14 cellular contexts compared by ENCODE assay signal in genomic region chr9:113596616-113597320, GRCh38.
A peak's percentile ranks its signal among the peaks of the same experiment; 100 is the strongest.
DNase-seq lines count a peak whose midpoint lies in the region; ATAC-seq, FAIRE-seq and TF ChIP-seq lines count a peak whose summit lies in the region.
"Had no signal": no experiment of that assay in that cellular context is flagged by ENCODE, and none has a peak within 500 bp of the region (broad histone marks: within the 10 kb centered on the region; RNA-seq: fewer than 3 reads in every experiment).

No MANE protein-coding gene starts in this region.

- H4K20me1 ChIP-seq in HepG2 (ENCODE audit: insufficient read depth, low read length) (no peaks in the 10 kb centered on the region), osteoblast (ENCODE audit: insufficient read depth, low read length) (peaks cover 48% of the 10 kb centered on the region)

- intact Hi-C loops in HepG2 (cut with micrococcal nuclease; ENCODE audit: unreplicated experiment) (no loop called here), posterior vena cava (cut with DNase I) (loop anchor here in 1 of 2 donors (10.0 kb wide), 1 partner anchor 322 kb away; the partner anchor contains the start of genes CDC26 and PRPF4)

- H3K27ac ChIP-seq in liver (ENCODE audit: low read depth in 1 of 2, low read length in 2 of 2) (peak overlapping the region; percentile 5 to 13), HepG2 (ENCODE audit: extremely low read length, insufficient read depth, low read length) (no peak overlapping the region), osteoblast (ENCODE audit: low read depth, low read length) (peak overlapping the region; percentile 89)
- H3K27ac ChIP-seq: vagina had no signal

- H3K36me3 ChIP-seq in liver (ENCODE audit: control insufficient read depth in 4 of 4, insufficient read depth in 3 of 4, low read depth in 1 of 4, low read length in 3 of 4) = peaks cover 7 to 25% (median 16%) of the 10 kb centered on the region in 4 donors
- H3K36me3 ChIP-seq in HepG2 (replicated peaks in 1 of 2; ENCODE audit: control insufficient read depth in 1 of 2, insufficient read depth in 2 of 2, low read length in 2 of 2) = peaks cover 3 to 10% of the 10 kb centered on the region in 2 experiments; a peak in 3 of 5 replicates
- H3K36me3 ChIP-seq in osteoblast (ENCODE audit: insufficient read depth, low read length) = peaks cover 27% of the 10 kb centered on the region

- no peak for TF ChIP-seq CTCF in liver (IDR thresholded peaks at IDR 0.05; ENCODE audit: low read depth, low read length, missing input control)
- TF ChIP-seq CTCF in HepG2 (CRISPR knock-in tag; IDR thresholded peaks at IDR 0.05) = no peak
- TF ChIP-seq CTCF in fibroblast of the aortic adventitia (IDR thresholded peaks at IDR 0.05; ENCODE audit: insufficient read depth, low read length) = no peak
- TF ChIP-seq CTCF in osteoblast (IDR thresholded peaks at IDR 0.05; ENCODE audit: extremely low read depth, low read depth, low read length) = no peak

- H3K9me3 ChIP-seq in liver (ENCODE audit: control insufficient read depth in 4 of 4, low read length in 3 of 4) (no peaks in the 10 kb centered on the region), HepG2 (ENCODE audit: low read length) (no peaks in the 10 kb centered on the region), osteoblast (ENCODE audit: low read depth, low read length) (no peaks in the 10 kb centered on the region)
- H3K9me3 ChIP-seq: vagina had no signal

- FAIRE-seq in HepG2 (lab: Jason Lieb, UNC) = no peak
- FAIRE-seq: RCC 7860 had no signal

- WGBS in liver = 94% methylated on average over 27 of the region's 27 CpGs
- WGBS in HepG2 (ENCODE audit: low lambda C conversion rate) = 92% methylated on average over 27 of the region's 27 CpGs

- H3K9ac ChIP-seq in liver (ENCODE audit: low read depth in 1 of 2, low read length in 2 of 2) = no peak overlapping the region
- H3K9ac ChIP-seq in HepG2 (ENCODE audit: insufficient read depth, low read depth, low read length) = no peak overlapping the region

- POLR2A ChIA-PET in HepG2 (lab: Yijun Ruan, JAX) = no interaction called here

- ATAC-seq in HepG2 = no peak

- H3K79me2 ChIP-seq in HepG2 (ENCODE audit: insufficient read depth, low read length) (peaks cover 2% of the 10 kb centered on the region), osteoblast (ENCODE audit: insufficient read depth, low read length) (peaks cover 48% of the 10 kb centered on the region)

- in situ Hi-C loops in HepG2 (cut with HindIII; ENCODE audit: extremely low pct_ligation_motif_present, low pct_unique_long_range_greater_than_20kb) = no loop called here

- H3K4me2 ChIP-seq in HepG2 (ENCODE audit: low read depth, low read length) (no peak overlapping the region), osteoblast (ENCODE audit: insufficient read depth, low read length) (peak overlapping the region; percentile 88)

- H3K27me3 ChIP-seq in liver (ENCODE audit: control insufficient read depth in 4 of 4, insufficient read depth in 4 of 4, low read length in 3 of 4) (no peaks in the 10 kb centered on the region), HepG2 (ENCODE audit: control insufficient read depth in 1 of 2, insufficient read depth in 2 of 2, low read length in 2 of 2) (no peaks in the 10 kb centered on the region), osteoblast (ENCODE audit: insufficient read depth, low read length) (no peaks in the 10 kb centered on the region)
- H3K27me3 ChIP-seq: vagina had no signal

- no TSS peak for BruUV-seq in HepG2 (replicated peaks; lab: Mats Ljungman, UMichigan)

- no peak for TF ChIP-seq RAD21 in liver (IDR thresholded peaks at IDR 0.05)
- TF ChIP-seq RAD21 in HepG2 (CRISPR knock-in tag; IDR thresholded peaks at IDR 0.05) = no peak

- CTCF ChIA-PET in HepG2 (lab: Yijun Ruan, JAX; ENCODE audit: low intra/inter-chr PET ratio, low total read pairs) = no interaction called here

- TF ChIP-seq POLR2A in HepG2 (IDR thresholded peaks at IDR 0.05; ENCODE audit: insufficient read depth in 1 of 2, low read depth in 2 of 2, low read length in 2 of 2) = no peak

- DNase-seq in HepG2 (ENCODE audit: low spot score) = no peak
- DNase-seq in fibroblast of the aortic adventitia (ENCODE audit: low read depth) = no peak
- DNase-seq in osteoblast (ENCODE audit: insufficient read length, low spot score, missing footprints) = peak; percentile 49
- no peak for DNase-seq in NCI-H1092 (lab: John Stamatoyannopoulos, UW)
- no peak for DNase-seq in posterior vena cava (ENCODE audit: low spot score)
- DNase-seq in mesenteric fat pad (ENCODE audit: low spot score) = no peak
- DNase-seq in GM19238 (ENCODE audit: insufficient read length, low spot score) = no peak
- DNase-seq: caudate nucleus; effector CD4-positive, alpha-beta T cell; NCI-H2171; SW 1271 had no signal

- TF ChIP-seq EP300 in HepG2 (IDR thresholded peaks at IDR 0.05; ENCODE audit: low read depth in 2 of 2, low read length in 2 of 2) (no peak), HepG2 (CRISPR knock-in tag; IDR thresholded peaks at IDR 0.05; ENCODE audit: borderline replicate concordance) (no peak)

- H3K4me3 ChIP-seq in liver (ENCODE audit: low read depth in 1 of 3, low read length in 3 of 3) = no peak overlapping the region
- H3K4me3 ChIP-seq in HepG2 (replicated peaks in 1 of 3; ENCODE audit: insufficient read depth in 1 of 3, low read depth in 2 of 3, low read length in 3 of 3) = no peak overlapping the region
- H3K4me3 ChIP-seq in fibroblast of the aortic adventitia (ENCODE audit: low read depth, low read length) = peak overlapping the region; percentile 31
- peak overlapping the region; percentile 94 for H3K4me3 ChIP-seq in osteoblast (ENCODE audit: insufficient read depth, low read length)

- H2AFZ ChIP-seq in HepG2 (ENCODE audit: low read length) (no peak overlapping the region), osteoblast (ENCODE audit: low read length) (no peak overlapping the region)

- H3K4me1 ChIP-seq in liver (ENCODE audit: control insufficient read depth in 4 of 4, insufficient read depth in 4 of 4, low read length in 3 of 4) (peaks cover 13 to 78% (median 63%) of the 10 kb centered on the region in 4 donors), HepG2 (ENCODE audit: insufficient read depth, low read length) (peaks cover 55% of the 10 kb centered on the region), osteoblast (ENCODE audit: insufficient read depth, low read length) (peaks cover 74% of the 10 kb centered on the region)

TF ChIP-seq in liver, 16 proteins besides CTCF, POLR2A, EP300 and RAD21:
- TF ChIP-seq TAF1 (conservative IDR thresholded peaks at IDR 0.05) (no peak), HNF4G (IDR thresholded peaks at IDR 0.05) (no peak), MAX (IDR thresholded peaks at IDR 0.05) (no peak), HNF4A (conservative IDR thresholded peaks at IDR 0.05) (no peak)

TF ChIP-seq in HepG2, 621 proteins besides CTCF, POLR2A, EP300 and RAD21:
- TF ChIP-seq E2F5 (CRISPR knock-in tag; conservative IDR thresholded peaks at IDR 0.05) (no peak), CREM (IDR thresholded peaks at IDR 0.05) (no peak), CREM (CRISPR knock-in tag; IDR thresholded peaks at IDR 0.05) (no peak), CHD2 (IDR thresholded peaks at IDR 0.05; ENCODE audit: low read depth, low read length) (no peak), ZFP82 (CRISPR knock-in tag; IDR thresholded peaks at IDR 0.05; ENCODE audit: borderline replicate concordance) (no peak), IKZF1 (IDR thresholded peaks at IDR 0.05) (no peak)

Comparison
In these comparisons a context has a peak if more than half of its experiments do, and no peak if none do; other contexts are left out.
1. H3K4me3 ChIP-seq: peak in fibroblast of the aortic adventitia (single experiment) and osteoblast (single experiment); none in liver (0 of 3) and HepG2 (0 of 3).